Comparison of ENCODE assay signal across 8 cellular contexts in genomic region chr2:71226965-71227560, GRCh38. TPM values are rescaled to one million over a fixed set of nuclear protein-coding genes. Genes with fewer than 3 reads are reported as not detected.
A peak's percentile ranks its signal among the peaks of the same experiment; 100 is the strongest.
DNase-seq lines count a peak whose midpoint lies in the region; ATAC-seq, FAIRE-seq and TF ChIP-seq lines count a peak whose summit lies in the region.

TSS of gene PAIP2B (minus strand) at chr2:71227103. CDS start at chr2:71202589, 24,514 bp downstream.

- TF ChIP-seq CTCF in GM13977 (IDR thresholded peaks at IDR 0.05; ENCODE audit: extremely low read depth, insufficient read depth, missing control alignments) (no peak), astrocyte (IDR thresholded peaks at IDR 0.05; ENCODE audit: insufficient read depth, low read depth, low read length) (no peak), psoas muscle (IDR thresholded peaks at IDR 0.05) (no peak)

- H3K36me3 Mint-ChIP-seq in T-helper 2 cell treated with Interferon-gamma antibody and Interleukin-4, amounts not matched to agents 5 μg/mL and 100 μg/mL, for 36 hours (ENCODE audit: low read depth): no peaks in the 10 kb centered on the region
- no peaks in the 10 kb centered on the region for H3K36me3 Mint-ChIP-seq in astrocyte (ENCODE audit: low read depth, unreplicated experiment)

- H3K27ac Mint-ChIP-seq in T-helper 2 cell treated with Interferon-gamma antibody and Interleukin-4, amounts not matched to agents 5 μg/mL and 100 μg/mL, for 36 hours: peak within 1 kb of the TSS; percentile 86
- peak within 1 kb of the TSS; percentile 71 for H3K27ac Mint-ChIP-seq in astrocyte (ENCODE audit: unreplicated experiment)

- H3K4me2 ChIP-seq in astrocyte (ENCODE audit: low read length): peak within 1 kb of the TSS; percentile 96

- in situ Hi-C loops in GM13977 (cut with MboI; ENCODE audit: low pct_unique_long_range_greater_than_20kb, low sequenced_read_pairs, unreplicated experiment): no loop called here

- H3K27ac ChIP-seq in astrocyte (ENCODE audit: low read depth, low read length) (no peak within 1 kb of the TSS), right cardiac atrium (ENCODE audit: low read length) (peak within 1 kb of the TSS; percentile 89), psoas muscle (peak within 1 kb of the TSS; percentile 95)

- under 1% methylated on average over 30 of the region's 30 CpGs for WGBS in right cardiac atrium
- 0 to 1% (median 0%) methylated on average over 30 of the region's 30 CpGs for WGBS in psoas muscle, 3 donors

- no peaks in the 10 kb centered on the region for H4K20me1 ChIP-seq in astrocyte (ENCODE audit: insufficient read depth, low read length)

- no peaks in the 10 kb centered on the region for H3K36me3 ChIP-seq in astrocyte (ENCODE audit: insufficient read depth, low read length)
- H3K36me3 ChIP-seq in psoas muscle (ENCODE audit: insufficient read depth in 1 of 2, low read depth in 1 of 2): no peaks in the 10 kb centered on the region

- intact Hi-C loops in right cardiac atrium (cut with DNase I): loop anchor here in 1 of 4 donors (10.0 kb wide), 1 partner anchor 48 kb away; no protein-coding TSS in a partner anchor
- intact Hi-C loops in psoas muscle (cut with DNase I): loop anchor here in 1 of 2 donors (5.0 kb wide), 1 partner anchor 50 kb away; no protein-coding TSS in a partner anchor

- peak within 1 kb of the TSS; percentile 97 for H3K4me3 Mint-ChIP-seq in T-helper 2 cell treated with Interferon-gamma antibody and Interleukin-4, amounts not matched to agents 5 μg/mL and 100 μg/mL, for 36 hours
- peak within 1 kb of the TSS; percentile 97 for H3K4me3 Mint-ChIP-seq in astrocyte (ENCODE audit: unreplicated experiment)

- H3K4me3 ChIP-seq in astrocyte (ENCODE audit: insufficient read depth, low read depth, low read length): peak within 1 kb of the TSS; percentile 80
- peak within 1 kb of the TSS; percentile 89 for H3K4me3 ChIP-seq in right cardiac atrium (ENCODE audit: low read length)
- H3K4me3 ChIP-seq in psoas muscle: peak within 1 kb of the TSS; percentile 90

- DNase-seq in GM13977 (ENCODE audit: low spot score) (peak; percentile 87), NCI-H1694 (lab: John Stamatoyannopoulos, UW) (peak; percentile 100), astrocyte (ENCODE audit: low read depth) (peak; percentile 98), right cardiac atrium (peak; percentile 99 to 100 (median 99)), psoas muscle (peak; percentile 99), urothelium cell line (ENCODE audit: low spot score) (peak; percentile 98)
- DNase-seq in T-helper 2 cell treated with Interferon-gamma antibody and Interleukin-4, amounts not matched to agents 5 μg/mL and 100 μg/mL, for 36 hours (ENCODE audit: low spot score): peak; percentile 98

- H3K4me1 ChIP-seq in astrocyte (ENCODE audit: insufficient read depth, low read length) (peaks cover 7% of the 10 kb centered on the region), right cardiac atrium (ENCODE audit: control insufficient read depth, insufficient read depth, low read length) (no peaks in the 10 kb centered on the region), psoas muscle (no peaks in the 10 kb centered on the region)

- peak within 1 kb of the TSS; percentile 60 for H3K9ac ChIP-seq in astrocyte (ENCODE audit: low read length)

- H3K9me3 ChIP-seq in astrocyte (ENCODE audit: insufficient read depth, low read depth, low read length) (no peaks in the 10 kb centered on the region), right cardiac atrium (ENCODE audit: control insufficient read depth, low read length) (no peaks in the 10 kb centered on the region), psoas muscle (no peaks in the 10 kb centered on the region)

- H3K9me3 Mint-ChIP-seq in T-helper 2 cell treated with Interferon-gamma antibody and Interleukin-4, amounts not matched to agents 5 μg/mL and 100 μg/mL, for 36 hours: no peaks in the 10 kb centered on the region
- H3K9me3 Mint-ChIP-seq in astrocyte (ENCODE audit: unreplicated experiment): peaks cover 5% of the 10 kb centered on the region

- H3K4me1 Mint-ChIP-seq in T-helper 2 cell treated with Interferon-gamma antibody and Interleukin-4, amounts not matched to agents 5 μg/mL and 100 μg/mL, for 36 hours (ENCODE audit: low read depth): peaks cover 9% of the 10 kb centered on the region
- peaks cover 1% of the 10 kb centered on the region for H3K4me1 Mint-ChIP-seq in astrocyte (ENCODE audit: low read depth, unreplicated experiment)

- FAIRE-seq in astrocyte (lab: Jason Lieb, UNC) (peak; percentile 81), urothelium cell line (lab: Jason Lieb, UNC) (peak; percentile 96)

- peak within 1 kb of the TSS; percentile 98 for H2AFZ ChIP-seq in astrocyte (ENCODE audit: low read depth, low read length)

- H3K27me3 ChIP-seq in astrocyte (ENCODE audit: insufficient read depth, low read length) (peaks cover 13% of the 10 kb centered on the region), right cardiac atrium (ENCODE audit: control insufficient read depth, insufficient read depth) (no peaks in the 10 kb centered on the region), psoas muscle (ENCODE audit: insufficient read depth in 3 of 3, low read length in 2 of 3) (no peaks in the 10 kb centered on the region)

- ATAC-seq in HG02870 (IDR thresholded peaks at IDR 0.05; ENCODE audit: unreplicated experiment) (peak; percentile 95), right cardiac atrium (peak; percentile 98), psoas muscle (peak; percentile 93 to 97 (median 94))

- no peaks in the 10 kb centered on the region for H3K79me2 ChIP-seq in astrocyte (ENCODE audit: insufficient read depth, low read length)

- H3K27me3 Mint-ChIP-seq in T-helper 2 cell treated with Interferon-gamma antibody and Interleukin-4, amounts not matched to agents 5 μg/mL and 100 μg/mL, for 36 hours (ENCODE audit: low read depth): peaks cover 16% of the 10 kb centered on the region
- H3K27me3 Mint-ChIP-seq in astrocyte (ENCODE audit: low read depth, unreplicated experiment): no peaks in the 10 kb centered on the region

RNA-seq across cellular contexts. Expression of gene PAIP2B, which starts in this region (rescaled TPM):
- 1.7 TPM in 2 replicates for total RNA-seq in astrocyte
- total RNA-seq in right cardiac atrium: 10 to 100 TPM; 21.5 to 34.5 (median 30.9) TPM
- polyA plus RNA-seq in right cardiac atrium: 14.2 TPM
- total RNA-seq in psoas muscle: 10 to 100 TPM; 14.0 to 47.4 (median 36.9) TPM
- polyA plus RNA-seq in psoas muscle: 10 to 100 TPM in 1 of 3 donors, 1 to 10 TPM in 2; 2.7 to 10.6 (median 7.2) TPM
